Comparison of ENCODE assay signal across 26 cellular contexts in genomic region chr1:183898610-183899009, GRCh38.
DNase-seq lines count a peak whose midpoint lies in the region; ATAC-seq, FAIRE-seq and TF ChIP-seq lines count a peak whose summit lies in the region.
"Had no signal": no experiment of that assay in that cellular context is flagged by ENCODE, and none has a peak within 500 bp of the region (broad histone marks: within the 10 kb centered on the region; RNA-seq: fewer than 3 reads in every experiment).

No MANE protein-coding gene starts in this region.

- H3K4me3 ChIP-seq in BLaER1 = no peak overlapping the region

- H3K4me1 Mint-ChIP-seq in stimulated activated memory B cell treated with anti-CD40 and anti-IgM and Interleukin-4, amounts not matched to agents 10 μg/mL and 1 μg/mL and 100 μg/mL, for 72 hours = peaks cover 54% of the 10 kb centered on the region

- no peaks in the 10 kb centered on the region for H3K9me3 ChIP-seq in BLaER1
- H3K9me3 ChIP-seq: Caco-2 had no signal

- H3K36me3 Mint-ChIP-seq in stimulated activated memory B cell treated with anti-CD40 and anti-IgM and Interleukin-4, amounts not matched to agents 10 μg/mL and 1 μg/mL and 100 μg/mL, for 72 hours = peaks cover 12% of the 10 kb centered on the region

- no peak overlapping the region for H3K9ac ChIP-seq in BLaER1

- no peak overlapping the region for H3K4me2 ChIP-seq in BLaER1

- FAIRE-seq in GM12891 (lab: Jason Lieb, UNC) = no peak
- FAIRE-seq: A204.1, H1 had no signal

- H3K4me3 Mint-ChIP-seq in stimulated activated memory B cell treated with anti-CD40 and anti-IgM and Interleukin-4, amounts not matched to agents 10 μg/mL and 1 μg/mL and 100 μg/mL, for 72 hours = no peak overlapping the region
- H3K4me3 Mint-ChIP-seq: CD8-positive, alpha-beta T cell had no signal

- DNase-seq in GM12891 (ENCODE audit: insufficient read length, low spot score) (no peak), RPMI8226 (no peak)
- DNase-seq in activated T-cell treated with anti-CD3 and anti-CD28 coated beads, Interleukin-2, amount 50 U/mL, for 48 hours = no peak
- DNase-seq: AML-193; Caco-2; CD8-positive, alpha-beta T cell; GDM1; HCEC 1CT; NCI-H1092 treated with DMSO at 0.1 percent for 48 hours; NCI-H1436; NCI-H187 treated with DMSO at 0.1 percent for 48 hours; NCI-H2171 treated with DMSO at 0.1 percent for 48 hours; NCI-H345; NCI-H524; NCI-H748 treated with DMSO at 0.1 percent for 48 hours; SHP77; T-helper 1 cell had no signal

- peak overlapping the region; percentile 28 for H3K27ac Mint-ChIP-seq in stimulated activated memory B cell treated with anti-CD40 and anti-IgM and Interleukin-4, amounts not matched to agents 10 μg/mL and 1 μg/mL and 100 μg/mL, for 72 hours
- H3K27ac Mint-ChIP-seq: CD8-positive, alpha-beta T cell had no signal

- ATAC-seq in stimulated activated memory B cell treated with anti-CD40 and anti-IgM and Interleukin-4, amounts not matched to agents 10 μg/mL and 1 μg/mL and 100 μg/mL, for 72 hours = no peak
- ATAC-seq in GM21390 (IDR thresholded peaks at IDR 0.05; ENCODE audit: unreplicated experiment) (no peak), HG03025 (IDR thresholded peaks at IDR 0.05; ENCODE audit: low FRiP score, unreplicated experiment) (no peak)
- ATAC-seq: CD8-positive, alpha-beta T cell had no signal

- H3K4me1 ChIP-seq in BLaER1 = peaks cover 42% of the 10 kb centered on the region
- H3K4me1 ChIP-seq: Caco-2 had no signal

- H3K36me3 ChIP-seq in BLaER1 = peaks cover 99% of the 10 kb centered on the region

- H3K27me3 Mint-ChIP-seq in stimulated activated memory B cell treated with anti-CD40 and anti-IgM and Interleukin-4, amounts not matched to agents 10 μg/mL and 1 μg/mL and 100 μg/mL, for 72 hours = no peaks in the 10 kb centered on the region

- no peaks in the 10 kb centered on the region for H4K20me1 ChIP-seq in BLaER1

- H3K27ac ChIP-seq in BLaER1 (peak overlapping the region; percentile 39; the same call in 1 of the 2 replicates), cingulate gyrus (ENCODE audit: low read depth, low read length) (peak overlapping the region; percentile 23)
- H3K27ac ChIP-seq: C4-2B, HL-60 had no signal

- H3K9me3 Mint-ChIP-seq in stimulated activated memory B cell treated with anti-CD40 and anti-IgM and Interleukin-4, amounts not matched to agents 10 μg/mL and 1 μg/mL and 100 μg/mL, for 72 hours = no peaks in the 10 kb centered on the region
- H3K9me3 Mint-ChIP-seq: CD8-positive, alpha-beta T cell had no signal

- no peak for TF ChIP-seq POLR2A in GM12891 (IDR thresholded peaks at IDR 0.05; ENCODE audit: low read depth, low read length)

- H3K27me3 ChIP-seq in BLaER1 = no peaks in the 10 kb centered on the region

TF ChIP-seq in GM12891, 5 proteins besides CTCF, POLR2A, EP300 and RAD21:
- TF ChIP-seq POLR2AphosphoS5 (IDR thresholded peaks at IDR 0.05; ENCODE audit: low read depth, low read length) (0 out of 2 replicates have a peak, but pooled peaks have one; percentile 26), PAX5 (IDR thresholded peaks at IDR 0.05; ENCODE audit: insufficient read depth, low read length, severe bottlenecking) (no peak)
